Comparison of ENCODE assay signal across 34 cellular contexts in genomic region chr4:18441676-18442075, GRCh38.
"Had no signal": no experiment of that assay in that cellular context is flagged by ENCODE, and none has a peak within 500 bp of the region (broad histone marks: within the 10 kb centered on the region; RNA-seq: fewer than 3 reads in every experiment).

No MANE protein-coding gene starts in this region.

- H3K4me1 Mint-ChIP-seq: activated naive CD4-positive, alpha-beta T cell treated with anti-CD3 and anti-CD28 coated beads, Interleukin-2, amount 10 ng/mL, durations not matched to agents 7 days and 5 days; activated naive CD4-positive, alpha-beta T cell treated with anti-CD3 and anti-CD28 coated beads, Interleukin-2, amount 50 U/mL, for 24 hours; activated naive CD8-positive, alpha-beta T cell treated with anti-CD3 and anti-CD28 coated beads for 36 hours; activated naive CD8-positive, alpha-beta T cell treated with anti-CD3 and anti-CD28 coated beads, Interleukin-2, amount 10 ng/mL, durations not matched to agents 7 days and 5 days; activated naive CD8-positive, alpha-beta T cell treated with anti-CD3 and anti-CD28 coated beads, Interleukin-2, amount 50 U/mL, for 24 hours; activated T-helper 17 cell treated with anti-CD3 and anti-CD28 coated beads, Interleukin-2, amount 50 U/mL, for 72 hours; central memory CD8-positive, alpha-beta T cell had no signal

- H3K27ac Mint-ChIP-seq: activated naive CD4-positive, alpha-beta T cell treated with anti-CD3 and anti-CD28 coated beads for 36 hours; activated naive CD4-positive, alpha-beta T cell treated with anti-CD3 and anti-CD28 coated beads, Interleukin-2, amount 10 ng/mL, durations not matched to agents 7 days and 5 days; activated naive CD4-positive, alpha-beta T cell treated with anti-CD3 and anti-CD28 coated beads, Interleukin-2, amount 50 U/mL, for 24 hours; activated naive CD4-positive, alpha-beta T cell treated with anti-CD3 and anti-CD28 coated beads, Interleukin-2, amount 50 U/mL, for 72 hours; activated naive CD8-positive, alpha-beta T cell; activated naive CD8-positive, alpha-beta T cell treated with anti-CD3 and anti-CD28 coated beads for 36 hours; activated naive CD8-positive, alpha-beta T cell treated with anti-CD3 and anti-CD28 coated beads, Interleukin-2, amount 10 ng/mL, durations not matched to agents 7 days and 5 days; activated naive CD8-positive, alpha-beta T cell treated with anti-CD3 and anti-CD28 coated beads, Interleukin-2, amount 50 U/mL, for 24 hours; activated T-cell treated with anti-CD3 and anti-CD28 coated beads, Interleukin-2, amount 50 U/mL, for 24 hours; activated T-cell treated with anti-CD3 and anti-CD28 coated beads, Interleukin-2, amount 50 U/mL, for 72 hours; activated T-helper 1 cell treated with anti-CD3 and anti-CD28 coated beads, Interleukin-12 subunit alpha, Interleukin-12 subunit beta, Interleukin-2, Interleukin-4 antibody, amounts not matched to agents 30 ng/mL and 10 ng/mL and 1 ng/mL, durations not matched to agents 14 hours and 24 hours and 36 hours; activated T-helper 17 cell treated with anti-CD3 and anti-CD28 coated beads, Interleukin-2, amount 50 U/mL, for 72 hours; activated T-helper 2 cell treated with anti-CD3 and anti-CD28 coated beads, Interferon-gamma antibody, Interleukin-2, Interleukin-4, amounts not matched to agents 10 μg/mL and 5 μg/mL and 100 μg/mL, durations not matched to agents 14 hours and 24 hours and 36 hours; brain had no signal

- ATAC-seq: activated naive CD4-positive, alpha-beta T cell treated with anti-CD3 and anti-CD28 coated beads, Interleukin-2, amount 50 U/mL, for 72 hours; activated naive CD8-positive, alpha-beta T cell treated with anti-CD3 and anti-CD28 coated beads, Interleukin-2, amount 50 U/mL, for 24 hours; activated T-cell treated with anti-CD3 and anti-CD28 coated beads, Interleukin-2, amount 50 U/mL, for 4 hours; activated T-cell treated with anti-CD3 and anti-CD28 coated beads, Interleukin-2, amount 50 U/mL, for 72 hours; activated T-helper 17 cell treated with anti-CD3 and anti-CD28 coated beads, Interleukin-2, amount 50 U/mL, for 72 hours; body of pancreas had no signal

- H3K27me3 Mint-ChIP-seq: activated naive CD4-positive, alpha-beta T cell treated with anti-CD3 and anti-CD28 coated beads, Interleukin-2, amount 10 ng/mL, durations not matched to agents 7 days and 5 days; activated naive CD8-positive, alpha-beta T cell treated with anti-CD3 and anti-CD28 coated beads for 36 hours; activated naive CD8-positive, alpha-beta T cell treated with anti-CD3 and anti-CD28 coated beads, Interleukin-2, amount 10 ng/mL, durations not matched to agents 7 days and 5 days; activated naive CD8-positive, alpha-beta T cell treated with anti-CD3 and anti-CD28 coated beads, Interleukin-2, amount 50 U/mL, for 24 hours; activated T-helper 17 cell treated with anti-CD3 and anti-CD28 coated beads, Interleukin-2, amount 50 U/mL, for 72 hours; central memory CD8-positive, alpha-beta T cell had no signal

- DNase-seq: activated effector memory CD4-positive, alpha-beta T cell treated with anti-CD3 and anti-CD28 coated beads, Interleukin-2, amount 50 U/mL, for 16 hours; activated effector memory CD4-positive, alpha-beta T cell treated with Interleukin-2 at 50 U/mL for 16 hours; activated gamma-delta T cell; activated gamma-delta T cell treated with Interleukin-2 at 50 U/mL for 16 hours; activated naive CD4-positive, alpha-beta T cell; activated naive CD4-positive, alpha-beta T cell treated with anti-CD3 and anti-CD28 coated beads for 36 hours; activated naive CD4-positive, alpha-beta T cell treated with anti-CD3 and anti-CD28 coated beads, Interleukin-2, amount 10 ng/mL, durations not matched to agents 7 days and 5 days; activated naive CD4-positive, alpha-beta T cell treated with anti-CD3 and anti-CD28 coated beads, Interleukin-2, amount 50 U/mL, for 16 hours; activated naive CD4-positive, alpha-beta T cell treated with Interleukin-2 at 50 U/mL for 16 hours; activated naive CD8-positive, alpha-beta T cell treated with anti-CD3 and anti-CD28 coated beads for 36 hours; activated naive CD8-positive, alpha-beta T cell treated with anti-CD3 and anti-CD28 coated beads, Interleukin-2, amount 10 ng/mL, durations not matched to agents 7 days and 5 days; activated naive CD8-positive, alpha-beta T cell treated with anti-CD3 and anti-CD28 coated beads, Interleukin-2, amount 50 U/mL, for 24 hours; activated T-cell treated with anti-CD3 and anti-CD28 coated beads, Interleukin-2, amount 50 U/mL, for 24 hours; activated T-cell treated with anti-CD3 and anti-CD28 coated beads, Interleukin-2, amount 50 U/mL, for 4 hours; activated T-cell treated with anti-CD3 and anti-CD28 coated beads, Interleukin-2, amount 50 U/mL, for 48 hours; activated T-cell treated with anti-CD3 and anti-CD28 coated beads, Interleukin-2, amount 50 U/mL, for 72 hours; adrenal gland; amniotic stem cell; amygdala; anterior cingulate cortex; aorta; body of pancreas; brain microvascular endothelial cell; caudate nucleus; central memory CD4-positive, alpha-beta T cell; cerebellar nuclear complex had no signal

- H3K4me3 Mint-ChIP-seq: activated naive CD4-positive, alpha-beta T cell treated with anti-CD3 and anti-CD28 coated beads for 36 hours; activated naive CD4-positive, alpha-beta T cell treated with anti-CD3 and anti-CD28 coated beads, Interleukin-2, amount 10 ng/mL, durations not matched to agents 7 days and 5 days; activated naive CD4-positive, alpha-beta T cell treated with anti-CD3 and anti-CD28 coated beads, Interleukin-2, amount 50 U/mL, for 24 hours; activated naive CD8-positive, alpha-beta T cell; activated naive CD8-positive, alpha-beta T cell treated with anti-CD3 and anti-CD28 coated beads for 36 hours; activated naive CD8-positive, alpha-beta T cell treated with anti-CD3 and anti-CD28 coated beads, Interleukin-2, amount 10 ng/mL, durations not matched to agents 7 days and 5 days; activated naive CD8-positive, alpha-beta T cell treated with anti-CD3 and anti-CD28 coated beads, Interleukin-2, amount 50 U/mL, for 24 hours; activated T-cell treated with anti-CD3 and anti-CD28 coated beads, Interleukin-2, amount 50 U/mL, for 24 hours; activated T-cell treated with anti-CD3 and anti-CD28 coated beads, Interleukin-2, amount 50 U/mL, for 4 hours; activated T-cell treated with anti-CD3 and anti-CD28 coated beads, Interleukin-2, amount 50 U/mL, for 72 hours; activated T-helper 1 cell treated with anti-CD3 and anti-CD28 coated beads, Interleukin-12 subunit alpha, Interleukin-12 subunit beta, Interleukin-2, Interleukin-4 antibody, amounts not matched to agents 30 ng/mL and 10 ng/mL and 1 ng/mL, durations not matched to agents 14 hours and 24 hours and 36 hours; activated T-helper 17 cell treated with anti-CD3 and anti-CD28 coated beads, Interleukin-2, amount 50 U/mL, for 72 hours; brain; central memory CD8-positive, alpha-beta T cell had no signal

- H3K9me3 Mint-ChIP-seq: activated naive CD4-positive, alpha-beta T cell treated with anti-CD3 and anti-CD28 coated beads, Interleukin-2, amount 10 ng/mL, durations not matched to agents 7 days and 5 days; activated naive CD8-positive, alpha-beta T cell treated with anti-CD3 and anti-CD28 coated beads, Interleukin-2, amount 10 ng/mL, durations not matched to agents 7 days and 5 days had no signal

- H3K36me3 Mint-ChIP-seq: activated naive CD4-positive, alpha-beta T cell treated with anti-CD3 and anti-CD28 coated beads, Interleukin-2, amount 10 ng/mL, durations not matched to agents 7 days and 5 days; activated naive CD4-positive, alpha-beta T cell treated with anti-CD3 and anti-CD28 coated beads, Interleukin-2, amount 50 U/mL, for 24 hours; activated naive CD8-positive, alpha-beta T cell; activated naive CD8-positive, alpha-beta T cell treated with anti-CD3 and anti-CD28 coated beads, Interleukin-2, amount 10 ng/mL, durations not matched to agents 7 days and 5 days; brain had no signal
